31 cellular contexts compared by ENCODE assay signal in the genomic region with DNA sequence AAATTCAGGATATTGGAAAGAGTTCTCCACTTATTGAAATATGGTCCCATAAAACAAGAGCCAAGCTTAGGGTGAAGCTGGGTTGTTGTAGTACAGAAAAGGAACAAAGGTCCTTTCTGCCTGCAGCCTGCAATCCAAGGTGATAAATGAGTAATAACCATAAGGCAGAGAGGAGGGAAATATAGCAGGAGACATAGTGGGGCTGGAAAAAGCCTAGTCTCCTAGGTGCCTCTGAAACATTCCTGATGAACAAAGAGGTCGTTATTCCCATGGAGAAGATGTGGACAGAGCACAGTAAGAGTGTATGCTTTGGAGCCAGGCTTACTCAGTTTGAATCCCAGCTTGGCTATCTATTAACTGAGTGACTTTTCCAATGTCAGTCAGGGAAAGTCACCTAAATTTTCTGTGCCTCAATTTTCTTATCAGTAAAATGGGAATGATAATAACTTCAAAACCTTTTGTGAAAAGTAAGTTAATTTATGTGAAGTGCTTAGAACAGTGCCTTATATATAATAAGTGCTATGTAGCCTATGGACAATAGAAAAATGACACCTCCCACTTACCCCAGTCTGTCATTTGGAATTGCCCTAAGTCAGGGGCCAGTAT.
"Had no signal": no experiment of that assay in that cellular context is flagged by ENCODE, and none has a peak within 500 bp of the region (broad histone marks: within the 10 kb centered on the region; RNA-seq: fewer than 3 reads in every experiment).

No MANE protein-coding gene starts in this region.

- H3K4me1 Mint-ChIP-seq: naive thymus-derived CD4-positive, alpha-beta T cell; neural crest cell; stimulated activated memory B cell treated with anti-CD40 and anti-IgM and Interleukin-4, amounts not matched to agents 10 μg/mL and 1 μg/mL and 100 μg/mL, for 72 hours; stimulated activated naive CD8-positive, alpha-beta T cell treated with anti-CD3 and anti-CD28 coated beads, Interleukin-15, amount 100 ng/mL, for 72 hours; T-helper 17 cell had no signal

- H3K9me3 ChIP-seq: gastrocnemius medialis, pancreas, prostate gland, sigmoid colon, thyroid gland, upper lobe of right lung had no signal

- DNase-seq: activated CD4-positive, alpha-beta T cell treated with anti-CD3 and anti-CD28 coated beads for 4 hours; activated CD4-positive, alpha-beta T cell treated with anti-CD3 and anti-CD28 coated beads, Interleukin-2, amount 50 U/mL, for 48 hours; activated CD4-positive, CD25-positive, alpha-beta regulatory T cell; activated CD8-positive, alpha-beta memory T cell treated with anti-CD3 and anti-CD28 coated beads for 24 hours; activated effector memory CD4-positive, alpha-beta T cell treated with Interleukin-2 at 50 U/mL for 16 hours; activated naive CD4-positive, alpha-beta T cell treated with Interleukin-2 at 50 U/mL for 16 hours; anterior cingulate cortex; dorsolateral prefrontal cortex; effector memory CD4-positive, alpha-beta T cell; gastrocnemius medialis; glutamatergic neuron; left cardiac atrium; naive thymus-derived CD4-positive, alpha-beta T cell; nucleus accumbens; pancreas; retina; sigmoid colon; stimulated activated CD4-positive, alpha-beta T cell treated with anti-CD3 and anti-CD28 coated beads, Interleukin-1b, Interleukin-23, amount 100 ng/mL, for 48 hours; stimulated activated CD4-positive, alpha-beta T cell treated with anti-CD3 and anti-CD28 coated beads, Interleukin-4, amount 100 ng/mL, for 4 hours; stimulated activated CD8-positive, alpha-beta memory T cell treated with anti-CD3 and anti-CD28 coated beads, Interleukin-4, amount 100 ng/mL, for 48 hours; stimulated activated naive CD8-positive, alpha-beta T cell treated with anti-CD3 and anti-CD28 coated beads, Interleukin-15, amount 100 ng/mL, for 72 hours; substantia nigra; T-helper 17 cell; upper lobe of right lung had no signal

- H3K36me3 ChIP-seq: gastrocnemius medialis, pancreas, prostate gland, sigmoid colon, thyroid gland, upper lobe of right lung had no signal

- H3K36me3 Mint-ChIP-seq: activated naive CD8-positive, alpha-beta T cell; mesothelial cell of epicardium; naive thymus-derived CD4-positive, alpha-beta T cell; stimulated activated memory B cell treated with anti-CD40 and anti-IgM and Interleukin-4, amounts not matched to agents 10 μg/mL and 1 μg/mL and 100 μg/mL, for 72 hours had no signal

- ATAC-seq: gastrocnemius medialis; naive thymus-derived CD4-positive, alpha-beta T cell; stimulated activated naive CD8-positive, alpha-beta T cell treated with anti-CD3 and anti-CD28 coated beads, Interleukin-15, amount 100 ng/mL, for 72 hours; T-helper 17 cell; upper lobe of right lung had no signal

- H3K4me3 Mint-ChIP-seq: activated naive CD8-positive, alpha-beta T cell; mesothelial cell of epicardium; naive thymus-derived CD4-positive, alpha-beta T cell; neural crest cell; stimulated activated memory B cell treated with anti-CD40 and anti-IgM and Interleukin-4, amounts not matched to agents 10 μg/mL and 1 μg/mL and 100 μg/mL, for 72 hours; stimulated activated naive CD8-positive, alpha-beta T cell treated with anti-CD3 and anti-CD28 coated beads, Interleukin-15, amount 100 ng/mL, for 72 hours; T-helper 17 cell had no signal

- H3K27me3 ChIP-seq: gastrocnemius medialis, pancreas, sigmoid colon, thyroid gland, upper lobe of right lung had no signal

- H3K9me3 Mint-ChIP-seq: stimulated activated naive CD8-positive, alpha-beta T cell treated with anti-CD3 and anti-CD28 coated beads, Interleukin-15, amount 100 ng/mL, for 72 hours had no signal

- H3K27me3 Mint-ChIP-seq: stimulated activated memory B cell treated with anti-CD40 and anti-IgM and Interleukin-4, amounts not matched to agents 10 μg/mL and 1 μg/mL and 100 μg/mL, for 72 hours; stimulated activated naive CD8-positive, alpha-beta T cell treated with anti-CD3 and anti-CD28 coated beads, Interleukin-15, amount 100 ng/mL, for 72 hours; T-helper 17 cell had no signal

- H3K27ac Mint-ChIP-seq: activated naive CD8-positive, alpha-beta T cell; naive thymus-derived CD4-positive, alpha-beta T cell; stimulated activated memory B cell treated with anti-CD40 and anti-IgM and Interleukin-4, amounts not matched to agents 10 μg/mL and 1 μg/mL and 100 μg/mL, for 72 hours; stimulated activated naive CD8-positive, alpha-beta T cell treated with anti-CD3 and anti-CD28 coated beads, Interleukin-15, amount 100 ng/mL, for 72 hours; T-helper 17 cell had no signal

- H3K4me3 ChIP-seq: dorsolateral prefrontal cortex, gastrocnemius medialis, pancreas, prostate gland, sigmoid colon, smooth muscle cell, thyroid gland, upper lobe of right lung had no signal

- H3K27ac ChIP-seq: dorsolateral prefrontal cortex, gastrocnemius medialis, pancreas, prostate gland, sigmoid colon, thyroid gland, upper lobe of right lung had no signal

- H3K4me1 ChIP-seq: gastrocnemius medialis, pancreas, prostate gland, thyroid gland, upper lobe of right lung had no signal
